Comparison of ENCODE assay signal across 27 cellular contexts in genomic region chr3:17733768-17734167, GRCh38.
"Had no signal": no experiment of that assay in that cellular context is flagged by ENCODE, and none has a peak within 500 bp of the region (broad histone marks: within the 10 kb centered on the region; RNA-seq: fewer than 3 reads in every experiment).

No MANE protein-coding gene starts in this region.

- H3K4me1 ChIP-seq: neural progenitor cell, right atrium auricular region, testis, upper lobe of right lung had no signal

- FAIRE-seq: urothelium cell line had no signal

- H3K36me3 ChIP-seq: neural progenitor cell, neutrophil, right atrium auricular region, right lobe of liver, thyroid gland had no signal

- H2AFZ ChIP-seq: hepatocyte, neural progenitor cell had no signal

- H3K4me3 Mint-ChIP-seq: nephron progenitor cell, neural progenitor cell had no signal

- H3K9me3 Mint-ChIP-seq: naive thymus-derived CD4-positive, alpha-beta T cell had no signal

- H3K9ac ChIP-seq: neural progenitor cell had no signal

- H3K4me3 ChIP-seq: hepatocyte, left ventricle myocardium inferior, lung, mucosa of descending colon, neural progenitor cell, right atrium auricular region, right lobe of liver, smooth muscle cell, stomach, testis, thyroid gland, upper lobe of right lung had no signal

- H3K27ac ChIP-seq: hepatocyte, left ventricle myocardium inferior, neural progenitor cell, right atrium auricular region, stomach, testis, upper lobe of right lung had no signal

- H3K9me3 ChIP-seq: mucosa of descending colon, neutrophil, right lobe of liver, stomach, testis, thyroid gland, upper lobe of right lung had no signal

- H3K4me2 ChIP-seq: hepatocyte, neural progenitor cell, smooth muscle cell had no signal

- ATAC-seq: mucosa of descending colon; stimulated activated naive B cell treated with anti-CD40 and anti-IgM and Interleukin-4, amounts not matched to agents 10 μg/mL and 1 μg/mL and 100 μg/mL, for 72 hours; stimulated activated naive CD8-positive, alpha-beta T cell treated with anti-CD3 and anti-CD28 coated beads, Interleukin-15, Interleukin-2, amounts not matched to agents 100 U/mL and 50 U/mL, for 24 hours; upper lobe of right lung had no signal

- DNase-seq: islet precursor cell; left ventricle myocardium inferior; midbrain; mucosa of descending colon; naive thymus-derived CD4-positive, alpha-beta T cell; nephron progenitor cell; occipital lobe; right lobe of liver; stimulated activated CD4-positive, alpha-beta T cell treated with anti-CD3 and anti-CD28 coated beads, Interleukin-12 subunit alpha, Interleukin-12 subunit beta, amount 100 ng/mL, for 4 hours; stimulated activated CD4-positive, alpha-beta T cell treated with anti-CD3 and anti-CD28 coated beads, Interleukin-15, amount 100 ng/mL, for 24 hours; stimulated activated CD4-positive, alpha-beta T cell treated with anti-CD3 and anti-CD28 coated beads, Interleukin-2, amount 100 ng/mL, for 24 hours; stimulated activated CD4-positive, alpha-beta T cell treated with anti-CD3 and anti-CD28 coated beads, Interleukin-4, amount 100 ng/mL, for 1 hour; stimulated activated naive B cell treated with anti-CD40 and anti-IgM and Interleukin-4, amounts not matched to agents 10 μg/mL and 1 μg/mL and 100 μg/mL, for 72 hours; stimulated activated naive CD8-positive, alpha-beta T cell treated with anti-CD3 and anti-CD28 coated beads, Interleukin-15, Interleukin-2, amounts not matched to agents 100 U/mL and 50 U/mL, for 24 hours; stomach; testis; thyroid gland; trophoblast cell; upper lobe of right lung had no signal

- H3K27me3 Mint-ChIP-seq: naive thymus-derived CD4-positive, alpha-beta T cell; progenitor cell of endocrine pancreas; stimulated activated naive B cell treated with anti-CD40 and anti-IgM and Interleukin-4, amounts not matched to agents 10 μg/mL and 1 μg/mL and 100 μg/mL, for 72 hours had no signal

- H3K27me3 ChIP-seq: hepatocyte, neural progenitor cell, neutrophil, right atrium auricular region, right lobe of liver, stomach, testis, thyroid gland, upper lobe of right lung had no signal

- H3K27ac Mint-ChIP-seq: naive thymus-derived CD4-positive, alpha-beta T cell; nephron progenitor cell; neural progenitor cell; progenitor cell of endocrine pancreas; stimulated activated naive B cell treated with anti-CD40 and anti-IgM and Interleukin-4, amounts not matched to agents 10 μg/mL and 1 μg/mL and 100 μg/mL, for 72 hours had no signal
